ENCODE assay signal across 24 cellular contexts in genomic region chr2:215399067-215399716, GRCh38. TPM values are rescaled to one million over a fixed set of nuclear protein-coding genes. Genes with fewer than 3 reads are reported as not detected.
DNase-seq lines count a peak whose midpoint lies in the region; ATAC-seq, FAIRE-seq and TF ChIP-seq lines count a peak whose summit lies in the region.
"Had no signal": no experiment of that assay in that cellular context is flagged by ENCODE, and none has a peak within 500 bp of the region (broad histone marks: within the 10 kb centered on the region; RNA-seq: fewer than 3 reads in every experiment).

No MANE protein-coding gene starts in this region.

- WGBS in hepatocyte (ENCODE audit: low lambda C conversion rate, missing lambda C conversion rate), result 86% methylated on average over 3 of the region's 3 CpGs

- H3K27me3 ChIP-seq in GM23338 (ENCODE audit: insufficient read depth) (no peaks in the 10 kb centered on the region), astrocyte (ENCODE audit: insufficient read depth, low read length) (no peaks in the 10 kb centered on the region), hepatocyte (no peaks in the 10 kb centered on the region)
- H3K27me3 ChIP-seq: BLaER1 had no signal

- H3K9me3 Mint-ChIP-seq in GM23338 (no peaks in the 10 kb centered on the region), astrocyte (ENCODE audit: unreplicated experiment) (no peaks in the 10 kb centered on the region), progenitor cell of endocrine pancreas (ENCODE audit: low read depth) (no peaks in the 10 kb centered on the region)
- H3K9me3 Mint-ChIP-seq: CD8-positive, alpha-beta T cell; H9 had no signal

- peak overlapping the region; percentile 50 for H3K9ac ChIP-seq in astrocyte (ENCODE audit: low read length)
- H3K9ac ChIP-seq: BLaER1 had no signal

- H3K4me3 Mint-ChIP-seq in GM23338, result no peak overlapping the region
- no peak overlapping the region for H3K4me3 Mint-ChIP-seq in astrocyte (ENCODE audit: unreplicated experiment)
- H3K4me3 Mint-ChIP-seq in progenitor cell of endocrine pancreas (ENCODE audit: low read depth), result no peak overlapping the region
- H3K4me3 Mint-ChIP-seq: CD8-positive, alpha-beta T cell; H9 had no signal

- ATAC-seq in GM23338 (no peak), GM21515 (IDR thresholded peaks at IDR 0.05; ENCODE audit: unreplicated experiment) (no peak)
- ATAC-seq: CD8-positive, alpha-beta T cell; PC-3 had no signal

- peaks cover 25% of the 10 kb centered on the region for H3K36me3 Mint-ChIP-seq in GM23338 (ENCODE audit: low read depth)
- peaks cover 14% of the 10 kb centered on the region for H3K36me3 Mint-ChIP-seq in astrocyte (ENCODE audit: low read depth, unreplicated experiment)
- peaks cover 53% of the 10 kb centered on the region for H3K36me3 Mint-ChIP-seq in progenitor cell of endocrine pancreas (ENCODE audit: insufficient read depth)
- H3K36me3 Mint-ChIP-seq: CD8-positive, alpha-beta T cell had no signal

- peak overlapping the region; percentile 50; the same call in 1 of the 2 replicates for H3K4me2 ChIP-seq in GM23338
- peak overlapping the region; percentile 41 for H3K4me2 ChIP-seq in astrocyte (ENCODE audit: low read length)
- no peak overlapping the region for H3K4me2 ChIP-seq in hepatocyte
- H3K4me2 ChIP-seq: BLaER1 had no signal

- TF ChIP-seq CTCF in GM23338 (conservative IDR thresholded peaks at IDR 0.05; ENCODE audit: low read depth in 2 of 2) (no peak), astrocyte (IDR thresholded peaks at IDR 0.05; ENCODE audit: insufficient read depth, low read depth, low read length) (no peak), hepatocyte (IDR thresholded peaks at IDR 0.05; ENCODE audit: poor library complexity) (no peak), progenitor cell of endocrine pancreas (IDR thresholded peaks at IDR 0.05; ENCODE audit: unreplicated experiment) (no peak)

- H3K27ac Mint-ChIP-seq in GM23338, result 0 out of 2 replicates have a peak overlapping the region, but pooled peaks have one; percentile 43
- peak overlapping the region; percentile 91 for H3K27ac Mint-ChIP-seq in astrocyte (ENCODE audit: unreplicated experiment)
- H3K27ac Mint-ChIP-seq in progenitor cell of endocrine pancreas, result peak overlapping the region; percentile 67
- H3K27ac Mint-ChIP-seq: CD8-positive, alpha-beta T cell; H9 had no signal

- peak; percentile 9 for FAIRE-seq in astrocyte (lab: Jason Lieb, UNC)
- FAIRE-seq: GM18507 had no signal

- H3K4me1 ChIP-seq in GM23338 (ENCODE audit: insufficient read depth) (peaks cover 14% of the 10 kb centered on the region), astrocyte (ENCODE audit: insufficient read depth, low read length) (peaks cover 29% of the 10 kb centered on the region), hepatocyte (ENCODE audit: insufficient read depth) (no peaks in the 10 kb centered on the region)

- H3K27ac ChIP-seq in GM23338 (ENCODE audit: low read depth), result peak overlapping the region; percentile 41
- H3K27ac ChIP-seq in astrocyte (ENCODE audit: low read depth, low read length), result peak overlapping the region; percentile 34
- H3K27ac ChIP-seq in hepatocyte, result peak overlapping the region; percentile 50
- H3K27ac ChIP-seq: BLaER1 had no signal

- H3K9me2 ChIP-seq in GM23338 (ENCODE audit: insufficient read depth) (no peaks in the 10 kb centered on the region), hepatocyte (replicated peaks; ENCODE audit: insufficient read depth) (no peaks in the 10 kb centered on the region)

- H3K36me3 ChIP-seq in GM23338 (ENCODE audit: insufficient read depth), result peaks cover 33% of the 10 kb centered on the region
- peaks cover 92% of the 10 kb centered on the region for H3K36me3 ChIP-seq in astrocyte (ENCODE audit: insufficient read depth, low read length)
- H3K36me3 ChIP-seq in hepatocyte (replicated peaks; ENCODE audit: insufficient read depth, low read depth), result peaks cover 4% of the 10 kb centered on the region
- H3K36me3 ChIP-seq: BLaER1 had no signal

- H3K4me3 ChIP-seq in GM23338, result no peak overlapping the region
- H3K4me3 ChIP-seq in astrocyte (ENCODE audit: insufficient read depth, low read depth, low read length), result no peak overlapping the region
- no peak overlapping the region for H3K4me3 ChIP-seq in hepatocyte
- H3K4me3 ChIP-seq: BLaER1 had no signal

- H3F3A ChIP-seq in GM23338 (replicated peaks; ENCODE audit: low read depth), result no peaks in the 10 kb centered on the region

- H3K79me2 ChIP-seq in GM23338 (replicated peaks; ENCODE audit: insufficient read depth) (no peaks in the 10 kb centered on the region), astrocyte (ENCODE audit: insufficient read depth, low read length) (peaks cover 33% of the 10 kb centered on the region), hepatocyte (no peaks in the 10 kb centered on the region)

- H3K27me3 Mint-ChIP-seq in GM23338 (ENCODE audit: insufficient read depth, low read depth, poor library complexity) (no peaks in the 10 kb centered on the region), astrocyte (ENCODE audit: low read depth, unreplicated experiment) (no peaks in the 10 kb centered on the region), progenitor cell of endocrine pancreas (no peaks in the 10 kb centered on the region)

- H3K4me1 Mint-ChIP-seq in GM23338 (peaks cover 28% of the 10 kb centered on the region), astrocyte (ENCODE audit: low read depth, unreplicated experiment) (peaks cover 38% of the 10 kb centered on the region), progenitor cell of endocrine pancreas (ENCODE audit: low read depth) (peaks cover 24% of the 10 kb centered on the region)

- H3K9me3 ChIP-seq in astrocyte (ENCODE audit: insufficient read depth, low read depth, low read length) (no peaks in the 10 kb centered on the region), hepatocyte (ENCODE audit: low read depth) (no peaks in the 10 kb centered on the region)
- H3K9me3 ChIP-seq: BLaER1 had no signal

- DNase-seq in GM23338 (ENCODE audit: low spot score) (no peak), astrocyte (ENCODE audit: low read depth) (no peak), hepatocyte (ENCODE audit: low spot score) (no peak), progenitor cell of endocrine pancreas (ENCODE audit: low spot score, unreplicated experiment) (no peak), midbrain (lab: John Stamatoyannopoulos, UW) (no peak), dermis blood vessel endothelial cell (no peak), GM19240 (ENCODE audit: insufficient read length, low spot score) (no peak)
- DNase-seq: ACHN; CD8-positive, alpha-beta T cell; DMS153; GDM1; H9; KBM-7; NCI-H1092; NCI-H1436; NCI-H187 treated with DMSO at 0.1 percent for 48 hours; NCI-H2107; NCI-H446 treated with DMSO at 0.1 percent for 48 hours; NCI-H526 treated with DMSO at 0.1 percent for 48 hours; PC-3; SHP77 treated with DMSO at 0.1 percent for 48 hours had no signal

- H4K20me1 ChIP-seq in GM23338 (replicated peaks; ENCODE audit: insufficient read depth), result no peaks in the 10 kb centered on the region
- peaks cover 96% of the 10 kb centered on the region for H4K20me1 ChIP-seq in astrocyte (ENCODE audit: insufficient read depth, low read length)
- no peaks in the 10 kb centered on the region for H4K20me1 ChIP-seq in hepatocyte (ENCODE audit: insufficient read depth, poor library complexity, severe bottlenecking)
- H4K20me1 ChIP-seq: BLaER1 had no signal

- H2AFZ ChIP-seq in GM23338 (no peak overlapping the region), astrocyte (ENCODE audit: low read depth, low read length) (no peak overlapping the region), hepatocyte (no peak overlapping the region)

TF ChIP-seq in GM23338, 12 proteins besides CTCF, POLR2A, EP300 and RAD21 (continues in another document):
- TF ChIP-seq STAT1 (IDR thresholded peaks at IDR 0.05; ENCODE audit: unreplicated experiment) (no peak), POLR2AphosphoS5 (IDR thresholded peaks at IDR 0.05; ENCODE audit: low read depth) (no peak), EZH2 (IDR thresholded peaks at IDR 0.05; ENCODE audit: low read depth, unreplicated experiment) (no peak), ZNF331 (CRISPR knock-in tag; IDR thresholded peaks at IDR 0.05; ENCODE audit: low read depth) (no peak), REST (IDR thresholded peaks at IDR 0.05; ENCODE audit: unreplicated experiment) (no peak), ZNF114 (CRISPR knock-in tag; IDR thresholded peaks at IDR 0.05) (no peak), JUNB (IDR thresholded peaks at IDR 0.05; ENCODE audit: unreplicated experiment) (no peak)

RNA-seq across cellular contexts. Expression of gene FN1, which starts 36.7 kb away (rescaled TPM):
- total RNA-seq in GM23338 (2014; rRNA removed; shearing (Covaris generic)), result 217 and 255 TPM in 2 replicates
- polyA plus RNA-seq in GM23338 (2016; fragmentation: Nextera tagmentation; extraction: Ambion mirVana) (76.7 and 79.6 TPM in 2 replicates), hepatocyte (1,572 and 1,650 TPM in 2 replicates)
- total RNA-seq in astrocyte (17,010 and 22,524 TPM in 2 replicates), hepatocyte (2,129 and 3,020 TPM in 2 replicates), progenitor cell of endocrine pancreas (2,640 and 2,744 TPM in 2 replicates), dermis blood vessel endothelial cell (353 and 387 TPM in 2 replicates)
- total RNA-seq: CD8-positive, alpha-beta T cell had no signal
